ENCODE assay signal across 16 cellular contexts in genomic region chr1:10773851-10774614, GRCh38. TPM values are rescaled to one million over a fixed set of nuclear protein-coding genes. Genes with fewer than 3 reads are reported as not detected.
DNase-seq lines count a peak whose midpoint lies in the region; ATAC-seq and TF ChIP-seq lines count a peak whose summit lies in the region.
"Had no signal": no experiment of that assay in that cellular context is flagged by ENCODE, and none has a peak within 500 bp of the region (broad histone marks: within the 10 kb centered on the region; RNA-seq: fewer than 3 reads in every experiment).

No MANE protein-coding gene starts in this region.

- no peak overlapping the region for H3K4me3 ChIP-seq in heart right ventricle
- no peak overlapping the region for H3K4me3 ChIP-seq in muscle layer of colon (ENCODE audit: low read depth in 1 of 2, low read length in 2 of 2)
- H3K4me3 ChIP-seq in stomach, result no peak overlapping the region

- no peak for TF ChIP-seq EP300 in stomach (IDR thresholded peaks at IDR 0.05)

- no peaks in the 10 kb centered on the region for H3K36me3 Mint-ChIP-seq in T-cell

- H3K27ac ChIP-seq in heart right ventricle, result peak overlapping the region in 8 of 10 donors; percentile 22 to 64 (median 41)
- H3K27ac ChIP-seq in muscle layer of colon (ENCODE audit: low read depth, low read length), result peak overlapping the region; percentile 24
- H3K27ac ChIP-seq in stomach, result peak overlapping the region; percentile 38 to 92 (median 64)
- H3K27ac ChIP-seq: RWPE1 had no signal

- H3K36me3 ChIP-seq in heart right ventricle, result no peaks in the 10 kb centered on the region
- H3K36me3 ChIP-seq in muscle layer of colon (ENCODE audit: insufficient read depth, low read length), result no peaks in the 10 kb centered on the region
- H3K36me3 ChIP-seq in stomach, result no peaks in the 10 kb centered on the region

- CTCF ChIA-PET in T-cell (lab: Charles Lee), result no interaction called here

- 56 to 62% methylated on average over 17 of the region's 17 CpGs for WGBS in heart right ventricle, 2 donors
- WGBS in stomach, 5 donors, result 52 to 66% (median 61%) methylated on average over 17 of the region's 17 CpGs

- H3K27me3 ChIP-seq in heart right ventricle, result no peaks in the 10 kb centered on the region
- no peaks in the 10 kb centered on the region for H3K27me3 ChIP-seq in muscle layer of colon (ENCODE audit: control insufficient read depth in 1 of 2, insufficient read depth in 2 of 2, low read length in 2 of 2)
- peaks cover 0 to 3% (median 0%) of the 10 kb centered on the region in 3 donors for H3K27me3 ChIP-seq in stomach

- no peak overlapping the region for H3K9ac ChIP-seq in muscle layer of colon (ENCODE audit: low read length)

- H3K4me1 Mint-ChIP-seq in T-cell, result no peaks in the 10 kb centered on the region

- DNase-seq in NCI-H82 (lab: John Stamatoyannopoulos, UW), result peak; percentile 48
- no peak for DNase-seq in NCI-H82 treated with DMSO at 0.1 percent for 48 hours (lab: John Stamatoyannopoulos, UW; ENCODE audit: unreplicated experiment)
- no peak for DNase-seq in heart right ventricle
- no peak for DNase-seq in stomach
- DNase-seq in T-cell, result no peak
- no peak for DNase-seq in foreskin melanocyte
- DNase-seq in stimulated activated CD4-positive, alpha-beta T cell treated with anti-CD3 and anti-CD28 coated beads, Interleukin-4, amount 100 ng/mL, for 4 hours, result no peak
- DNase-seq: 8988T, Caco-2, KG1, NCI-H1048, NCI-H2227 treated with DMSO at 0.1 percent for 48 hours, NCI-H524 treated with DMSO at 0.1 percent for 48 hours, OCI-M1 had no signal

- no peak for TF ChIP-seq POLR2A in stomach (IDR thresholded peaks at IDR 0.05)

- H3K4me1 ChIP-seq in heart right ventricle (peaks cover 0 to 77% (median 48%) of the 10 kb centered on the region in 9 donors), muscle layer of colon (ENCODE audit: insufficient read depth, low read length) (peaks cover 63% of the 10 kb centered on the region), stomach (peaks cover 54 to 89% (median 64%) of the 10 kb centered on the region in 4 donors)
- H3K4me1 ChIP-seq: Caco-2 had no signal

- intact Hi-C loops in heart right ventricle (cut with DNase I) (no loop called here), stomach (cut with DNase I; ENCODE audit: low total_unique reads) (no loop called here)

- POLR2A ChIA-PET in T-cell (lab: Charles Lee), result interaction anchor here in 1 of 2 donors (0.6 kb wide), 1 partner anchor 1003 kb away, joined by 3 read pairs; no protein-coding TSS in a partner anchor

- H3K4me3 Mint-ChIP-seq in T-cell, result no peak overlapping the region

- no peak for TF ChIP-seq CTCF in heart right ventricle (IDR thresholded peaks at IDR 0.05)
- TF ChIP-seq CTCF in stomach (IDR thresholded peaks at IDR 0.05), result no peak

- H3K9me3 ChIP-seq in heart right ventricle (no peaks in the 10 kb centered on the region), muscle layer of colon (ENCODE audit: low read length) (no peaks in the 10 kb centered on the region), stomach (no peaks in the 10 kb centered on the region)
- H3K9me3 ChIP-seq: Caco-2 had no signal

- H3K27me3 Mint-ChIP-seq in T-cell, result peaks cover 0 to 7% of the 10 kb centered on the region in 2 donors

- ATAC-seq in heart right ventricle (peak; percentile 49 to 88 (median 76)), T-cell (replicated peaks in 1 of 4) (no peak)

- no peak overlapping the region for H3K27ac Mint-ChIP-seq in T-cell

- no peaks in the 10 kb centered on the region for H3K9me3 Mint-ChIP-seq in T-cell

RNA-seq across cellular contexts. Expression of gene CASZ1, which starts 22.4 kb away (rescaled TPM):
- total RNA-seq in heart right ventricle (10 to 100 TPM; 54.4 to 79.8 (median 66.1) TPM), stomach (100 to 1,000 TPM in 2 of 5 donors, 10 to 100 TPM in 3; 24.6 to 166 (median 66.5) TPM), T-cell (10 to 100 TPM; 12.9 to 23.0 (median 14.3) TPM)
- polyA plus RNA-seq in heart right ventricle (10 to 100 TPM; 19.5 to 44.9 TPM), stomach (10 to 100 TPM in 1 of 3 donors, 1 to 10 TPM in 2; 6.0 to 11.8 (median 6.5) TPM)

Comparison
In these comparisons a context has a peak if more than half of its experiments do, and no peak if none do; other contexts are left out.
1. ATAC-seq: peak in heart right ventricle (8 of 8); none in T-cell (0 of 4).
2. Peak in every context shown above with its lines, with median percentiles within 50 percentile points of each other: H3K27ac ChIP-seq.